ENCODE assay signal across 8 cellular contexts in genomic region chr3:108088697-108089096, GRCh38. TPM values are rescaled to one million over a fixed set of nuclear protein-coding genes. Genes with fewer than 3 reads are reported as not detected.
DNase-seq lines count a peak whose midpoint lies in the region; ATAC-seq and TF ChIP-seq lines count a peak whose summit lies in the region.

No MANE protein-coding gene starts in this region.

- no peaks in the 10 kb centered on the region for H3K27me3 Mint-ChIP-seq in T-helper 17 cell
- H3K27me3 Mint-ChIP-seq in stimulated activated naive CD8-positive, alpha-beta T cell treated with anti-CD3 and anti-CD28 coated beads, Interleukin-15, amount 100 ng/mL, for 72 hours, result no peaks in the 10 kb centered on the region

- no peak overlapping the region for H3K4me3 Mint-ChIP-seq in T-helper 17 cell
- peak overlapping the region; percentile 22 to 98 for H3K4me3 Mint-ChIP-seq in stimulated activated naive CD8-positive, alpha-beta T cell treated with anti-CD3 and anti-CD28 coated beads, Interleukin-15, amount 100 ng/mL, for 72 hours

- H3K27me3 ChIP-seq in trophoblast cell (ENCODE audit: insufficient read depth, low read length), result no peaks in the 10 kb centered on the region

- no peak overlapping the region for H2AK5ac ChIP-seq in trophoblast cell (ENCODE audit: low read length)

- peak; percentile 52 for DNase-seq in CD1c-positive myeloid dendritic cell (ENCODE audit: extremely low spot score)
- no peak for DNase-seq in T-helper 17 cell
- no peak for DNase-seq in fibroblast of pulmonary artery (ENCODE audit: low read depth)
- DNase-seq in stimulated activated naive CD8-positive, alpha-beta T cell treated with anti-CD3 and anti-CD28 coated beads, Interleukin-15, amount 100 ng/mL, for 72 hours, result peak; percentile 61 to 81
- no peak for DNase-seq in trophoblast cell
- no peak for DNase-seq in G401 (ENCODE audit: low spot score)

- no peak overlapping the region for H4K8ac ChIP-seq in trophoblast cell (ENCODE audit: low read depth, low read length)

- H3K4me1 ChIP-seq in trophoblast cell (ENCODE audit: control insufficient read depth in 1 of 2, insufficient read depth in 2 of 2, low read length in 2 of 2), result peaks cover 0 to 6% of the 10 kb centered on the region in 2 experiments

- no peak overlapping the region for H3K23ac ChIP-seq in trophoblast cell (ENCODE audit: low read length)

- H3K9me3 ChIP-seq in T-helper 17 cell (ENCODE audit: control insufficient read depth, low read length, poor library complexity, severe bottlenecking) (no peaks in the 10 kb centered on the region), trophoblast cell (ENCODE audit: insufficient read depth, low read depth, low read length) (peaks cover 2% of the 10 kb centered on the region)

- H3K9me3 Mint-ChIP-seq in stimulated activated naive CD8-positive, alpha-beta T cell treated with anti-CD3 and anti-CD28 coated beads, Interleukin-15, amount 100 ng/mL, for 72 hours, result peaks cover 5 to 7% of the 10 kb centered on the region in 2 donors

- no peak overlapping the region for H4K12ac ChIP-seq in trophoblast cell (ENCODE audit: low read depth, low read length)

- H3K4me3 ChIP-seq in fibroblast of pulmonary artery (replicated peaks; ENCODE audit: low read depth, low read length) (peak overlapping the region; percentile 89), trophoblast cell (ENCODE audit: low read depth, low read length) (no peak overlapping the region)

- no peak overlapping the region for H3K4me2 ChIP-seq in trophoblast cell (ENCODE audit: low read length)

- TF ChIP-seq CTCF in fibroblast of pulmonary artery (IDR thresholded peaks at IDR 0.05; ENCODE audit: low read length, missing control alignments), result no peak

- no peak overlapping the region for H3K9ac ChIP-seq in trophoblast cell (ENCODE audit: low read length)

- peaks cover 31% of the 10 kb centered on the region for H3K4me1 Mint-ChIP-seq in T-helper 17 cell
- peaks cover 24% of the 10 kb centered on the region for H3K4me1 Mint-ChIP-seq in stimulated activated naive CD8-positive, alpha-beta T cell treated with anti-CD3 and anti-CD28 coated beads, Interleukin-15, amount 100 ng/mL, for 72 hours

- H3K36me3 Mint-ChIP-seq in T-helper 17 cell (ENCODE audit: low read depth), result peaks cover 5% of the 10 kb centered on the region

- H3K27ac ChIP-seq in trophoblast cell (ENCODE audit: low read depth, low read length), result no peak overlapping the region

- peaks cover 11% of the 10 kb centered on the region for H3K79me2 ChIP-seq in trophoblast cell (ENCODE audit: control insufficient read depth, insufficient read depth, low read length, poor library complexity)

- no peaks in the 10 kb centered on the region for H3K36me3 ChIP-seq in trophoblast cell (ENCODE audit: control insufficient read depth in 1 of 2, insufficient read depth in 2 of 2, low read length in 2 of 2)

- no CpG with 5 or more reads among the region's 2 CpGs for WGBS in trophoblast cell (ENCODE audit: extremely low coverage, insufficient coverage, insufficient read length)

- ATAC-seq in GM18907 (IDR thresholded peaks at IDR 0.05; ENCODE audit: unreplicated experiment) (peak; percentile 52), HG03432 (IDR thresholded peaks at IDR 0.05; ENCODE audit: unreplicated experiment) (peak; percentile 36), T-helper 17 cell (no peak)
- ATAC-seq in stimulated activated naive CD8-positive, alpha-beta T cell treated with anti-CD3 and anti-CD28 coated beads, Interleukin-15, amount 100 ng/mL, for 72 hours, result peak; percentile 70

- H3K79me1 ChIP-seq in trophoblast cell (ENCODE audit: low read length), result peaks cover 13% of the 10 kb centered on the region

- no peak overlapping the region for H2AFZ ChIP-seq in trophoblast cell (ENCODE audit: insufficient read depth, low read length, poor library complexity)

- H4K91ac ChIP-seq in trophoblast cell (ENCODE audit: low read depth, low read length), result no peak overlapping the region

- H3K14ac ChIP-seq in trophoblast cell (ENCODE audit: low read length), result no peak overlapping the region

- in situ Hi-C loops in G401 (cut with HindIII; ENCODE audit: low sequenced_read_pairs), result no loop called here

- no peak overlapping the region for H2BK5ac ChIP-seq in trophoblast cell (ENCODE audit: low read depth, low read length, poor library complexity)

- no peak overlapping the region for H2BK12ac ChIP-seq in trophoblast cell (ENCODE audit: low read length)

- peak overlapping the region; percentile 98 for H3K27ac Mint-ChIP-seq in T-helper 17 cell
- peak overlapping the region; percentile 1 to 59 for H3K27ac Mint-ChIP-seq in stimulated activated naive CD8-positive, alpha-beta T cell treated with anti-CD3 and anti-CD28 coated beads, Interleukin-15, amount 100 ng/mL, for 72 hours

- H3K18ac ChIP-seq in trophoblast cell (ENCODE audit: low read length), result no peak overlapping the region

- no peak overlapping the region for H2BK120ac ChIP-seq in trophoblast cell (ENCODE audit: insufficient read depth, low read length, poor library complexity)

- no peak overlapping the region for H3K4ac ChIP-seq in trophoblast cell (ENCODE audit: low read depth, low read length)

RNA-seq across cellular contexts. Expression of gene CD47, which starts 2.1 kb away (rescaled TPM):
- 100 to 1,000 TPM; 150 to 170 TPM for total RNA-seq in T-helper 17 cell
- 70.6 and 73.9 TPM in 2 replicates for polyA plus RNA-seq in trophoblast cell (2013)
- 0.85 TPM in 1 of 2 replicates, not detected in the other for total RNA-seq in G401 (2014; rRNA removed; shearing (Covaris generic))

Comparison
In these comparisons a context has a peak if more than half of its experiments do, and no peak if none do; other contexts are left out.
1. DNase-seq: peak in CD1c-positive myeloid dendritic cell (single experiment) and stimulated activated naive CD8-positive, alpha-beta T cell treated with anti-CD3 and anti-CD28 coated beads, Interleukin-15, amount 100 ng/mL, for 72 hours (2 of 2); none in T-helper 17 cell (0 of 3), fibroblast of pulmonary artery (single experiment), trophoblast cell (0 of 2) and G401 (single experiment).
2. RNA of gene CD47, which starts 2.1 kb away (total RNA-seq): 150 to 170 TPM in T-helper 17 cell; 0.85 TPM in G401; every median in the first group is over 10 times any median in the second.